In genomic region chr6:111657146-111657545, GRCh38 we compare ENCODE assay signal across 11 cellular contexts. TPM values are rescaled to one million over a fixed set of nuclear protein-coding genes. Genes with fewer than 3 reads are reported as not detected.
DNase-seq lines count a peak whose midpoint lies in the region; FAIRE-seq lines count a peak whose summit lies in the region.
"Had no signal": no experiment of that assay in that cellular context is flagged by ENCODE, and none has a peak within 500 bp of the region (broad histone marks: within the 10 kb centered on the region; RNA-seq: fewer than 3 reads in every experiment).

No MANE protein-coding gene starts in this region.

- 9% methylated on average over 1 of the region's 1 CpG for WGBS in mesenchymal stem cell

- H3K4me2 ChIP-seq in mesenchymal stem cell (ENCODE audit: low read length, poor library complexity, severe bottlenecking): no peak overlapping the region

- H3K14ac ChIP-seq in mesenchymal stem cell (ENCODE audit: low read length in 2 of 2): no peak overlapping the region

- no peak overlapping the region for H4K91ac ChIP-seq in mesenchymal stem cell (ENCODE audit: low read length)

- peak; percentile 66 for DNase-seq in AG20443 (ENCODE audit: low spot score)
- peak; percentile 67 for DNase-seq in HTR-8/SVneo (ENCODE audit: insufficient read length, low spot score)
- DNase-seq in dermis microvascular lymphatic vessel endothelial cell (ENCODE audit: low read depth in 2 of 2): peak; percentile 81 to 85
- DNase-seq in mesenchymal stem cell: peak; percentile 80
- DNase-seq in NCI-H1694 (lab: John Stamatoyannopoulos, UW): no peak
- no peak for DNase-seq in activated CD4-positive, alpha-beta T cell treated with anti-CD3 and anti-CD28 coated beads for 48 hours
- DNase-seq in NCI-H2107 treated with DMSO at 0.1 percent for 48 hours (lab: John Stamatoyannopoulos, UW; ENCODE audit: unreplicated experiment): no peak
- DNase-seq in HuH-7 (ENCODE audit: low spot score): no peak
- DNase-seq: activated gamma-delta T cell; CD8-positive, alpha-beta memory T cell had no signal

- H3K79me1 ChIP-seq in mesenchymal stem cell (replicated peaks; ENCODE audit: low read length, poor library complexity, severe bottlenecking): no peaks in the 10 kb centered on the region

- no peak overlapping the region for H2BK5ac ChIP-seq in mesenchymal stem cell (ENCODE audit: low read depth, low read length, poor library complexity, severe bottlenecking)

- H2AFZ ChIP-seq in mesenchymal stem cell (ENCODE audit: low read depth, low read length): no peak overlapping the region

- H4K8ac ChIP-seq in mesenchymal stem cell (ENCODE audit: low read length): no peak overlapping the region

- no peak overlapping the region for H3K4me3 ChIP-seq in mesenchymal stem cell (ENCODE audit: insufficient read depth in 1 of 2, low read depth in 1 of 2, low read length in 2 of 2)

- no peak overlapping the region for H2AK5ac ChIP-seq in mesenchymal stem cell (ENCODE audit: low read length, severe bottlenecking)

- no peak for FAIRE-seq in HTR-8/SVneo (lab: Jason Lieb, UNC)

- peaks cover 3 to 30% of the 10 kb centered on the region in 2 experiments for H3K36me3 ChIP-seq in mesenchymal stem cell (ENCODE audit: control insufficient read depth in 1 of 2, insufficient read depth in 2 of 2, low read depth in 1 of 2, low read length in 2 of 2)
- H3K36me3 ChIP-seq: neutrophil had no signal

- no peak overlapping the region for H3K4ac ChIP-seq in mesenchymal stem cell (ENCODE audit: low read depth in 1 of 2, low read length in 2 of 2)

- no peak overlapping the region for H3K18ac ChIP-seq in mesenchymal stem cell (ENCODE audit: low read depth in 1 of 2, low read length in 2 of 2)

- H2BK12ac ChIP-seq in mesenchymal stem cell (ENCODE audit: low read length in 2 of 2): no peak overlapping the region

- H3K4me1 ChIP-seq in mesenchymal stem cell (ENCODE audit: control insufficient read depth, insufficient read depth, low read depth, low read length): peaks cover 7% of the 10 kb centered on the region

- no peak overlapping the region for H2BK15ac ChIP-seq in mesenchymal stem cell (ENCODE audit: low read depth, poor library complexity, severe bottlenecking)

- H3K23ac ChIP-seq in mesenchymal stem cell (ENCODE audit: low read length in 2 of 2): no peak overlapping the region

- H3K9me3 ChIP-seq in mesenchymal stem cell (ENCODE audit: control insufficient read depth, low read length): no peaks in the 10 kb centered on the region
- H3K9me3 ChIP-seq: neutrophil had no signal

- no peaks in the 10 kb centered on the region for H3K27me3 ChIP-seq in mesenchymal stem cell (ENCODE audit: control insufficient read depth in 1 of 2, insufficient read depth in 1 of 2, low read length in 2 of 2)
- H3K27me3 ChIP-seq: neutrophil had no signal

- peak overlapping the region; percentile 31 for H3K9ac ChIP-seq in mesenchymal stem cell (ENCODE audit: low read length)

- H3K27ac ChIP-seq in mesenchymal stem cell (ENCODE audit: low read length, poor library complexity, severe bottlenecking): no peak overlapping the region
- H3K27ac ChIP-seq: neutrophil had no signal

- H2BK120ac ChIP-seq in mesenchymal stem cell (ENCODE audit: low read depth, low read length): no peak overlapping the region

RNA-seq across cellular contexts. Expression of gene TRAF3IP2, which starts 51.5 kb away (rescaled TPM):
- 5.9 and 6.8 TPM in 2 replicates for total RNA-seq in dermis microvascular lymphatic vessel endothelial cell
- polyA plus RNA-seq in mesenchymal stem cell (2013, experiment 1 of 2): 12.5 TPM
- polyA plus RNA-seq in mesenchymal stem cell (2013, experiment 2 of 2): 13.1 TPM

Comparison
In these comparisons a context has a peak if more than half of its experiments do, and no peak if none do; other contexts are left out.
1. DNase-seq: peak in AG20443 (single experiment), HTR-8/SVneo (single experiment), dermis microvascular lymphatic vessel endothelial cell (2 of 2) and mesenchymal stem cell (single experiment); none in NCI-H1694 (single experiment), activated CD4-positive, alpha-beta T cell treated with anti-CD3 and anti-CD28 coated beads for 48 hours (single experiment), NCI-H2107 treated with DMSO at 0.1 percent for 48 hours (single experiment) and HuH-7 (single experiment).